1 cellular context compared by ENCODE assay signal in genomic region chr14:61335876-61336275, GRCh38.
TF ChIP-seq lines count a peak whose summit lies in the region.

No MANE protein-coding gene starts in this region.

TF ChIP-seq in endothelial cell of umbilical vein, 7 proteins besides CTCF, POLR2A, EP300 and RAD21 (continued from another document):
- TF ChIP-seq JUN (IDR thresholded peaks at IDR 0.05; ENCODE audit: borderline replicate concordance, insufficient read depth, insufficient read length, low read depth) (no peak), POLR2AphosphoS5 (IDR thresholded peaks at IDR 0.05; ENCODE audit: insufficient read depth, low read depth, low read length) (no peak), MAX (IDR thresholded peaks at IDR 0.05; ENCODE audit: insufficient read depth, insufficient read length) (no peak)
